In the genomic region with DNA sequence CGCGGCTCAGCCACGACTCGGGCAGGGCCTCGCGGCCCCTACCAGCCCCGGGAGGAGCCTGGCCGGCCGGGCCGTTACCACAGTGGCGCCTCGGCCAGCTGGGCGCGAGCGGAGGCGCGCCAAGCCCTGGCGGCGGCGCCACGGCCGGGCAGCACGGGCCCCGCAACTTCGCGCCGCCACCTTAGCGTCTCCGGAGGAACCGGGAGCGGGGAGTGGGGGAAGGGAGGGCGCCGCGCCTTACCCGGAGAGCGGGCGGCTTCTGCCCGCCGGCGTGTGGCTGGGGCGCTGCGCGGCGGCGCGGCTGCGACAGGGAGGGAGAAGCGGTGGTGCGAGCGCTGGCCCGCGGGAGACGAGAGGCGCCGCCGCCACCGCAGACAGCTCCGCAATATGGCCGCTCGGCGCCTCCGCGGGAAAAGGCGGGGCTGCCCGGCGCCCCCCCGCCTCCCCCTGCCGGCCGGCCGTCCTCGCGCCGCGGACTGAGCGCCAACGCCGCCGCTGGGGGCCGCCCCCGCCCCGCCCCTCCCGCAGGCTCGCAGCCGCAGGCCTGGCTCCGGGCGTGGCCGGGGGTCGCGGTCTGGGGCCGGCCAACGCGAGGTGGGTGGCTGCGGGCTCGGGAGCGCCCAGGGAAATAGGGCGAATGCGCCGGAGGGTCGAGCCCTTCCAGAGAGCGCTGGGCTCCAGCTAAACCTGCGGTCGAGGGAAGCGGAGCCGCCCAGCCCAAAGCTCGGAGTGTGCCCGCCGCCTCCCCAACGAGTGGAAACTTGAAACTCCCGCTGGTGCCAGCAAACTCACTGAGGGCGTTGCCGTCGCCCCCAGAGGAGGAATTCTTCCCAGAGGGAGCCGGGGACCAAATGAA, we compare ENCODE assay signal across 8 cellular contexts. TPM values are rescaled to one million over a fixed set of nuclear protein-coding genes. Genes with fewer than 3 reads are reported as not detected.
DNase-seq lines count a peak whose midpoint lies in the region; ATAC-seq lines count a peak whose summit lies in the region.

Gene RDX, minus strand, starts transcription at position 389 of the 856 bp plus-strand sequence. CDS start 16,922 bp downstream, outside the sequence.

- DNase-seq in DMS79 (lab: John Stamatoyannopoulos, UW): peak; percentile 84
- DNase-seq in HUDEP-2 (lab: John Stamatoyannopoulos, UW; ENCODE audit: unreplicated experiment in 76 of 76): peak in 62 of 76 experiments; percentile 8 to 79 (median 54)
- DNase-seq in RPMI7951 (ENCODE audit: low read depth): peak; percentile 91
- peak; percentile 42 for DNase-seq in activated effector memory CD4-positive, alpha-beta T cell treated with Interleukin-2 at 50 U/mL for 16 hours
- DNase-seq in fibroblast of the conjunctiva (ENCODE audit: low read depth): peak; percentile 36
- peak; percentile 73 for DNase-seq in natural killer cell treated with Interleukin-12 subunit alpha and Interleukin-12 subunit beta and Interleukin-15 and Interleukin-18, amount 100 ng/mL, for 72 hours (ENCODE audit: low spot score)

- H3K36me3 ChIP-seq in stomach smooth muscle (ENCODE audit: control insufficient read depth in 2 of 2, insufficient read depth in 2 of 2, low read length in 2 of 2): no peaks in the 10 kb centered on the region

- no peaks in the 10 kb centered on the region for H3K27me3 Mint-ChIP-seq in natural killer cell treated with Interleukin-12 subunit alpha and Interleukin-12 subunit beta and Interleukin-15 and Interleukin-18, amount 100 ng/mL, for 72 hours

- peak; percentile 77 for ATAC-seq in GM21390 (IDR thresholded peaks at IDR 0.05; ENCODE audit: unreplicated experiment)
- peak; percentile 90 to 93 for ATAC-seq in natural killer cell treated with Interleukin-12 subunit alpha and Interleukin-12 subunit beta and Interleukin-15 and Interleukin-18, amount 100 ng/mL, for 72 hours

- H3K4me3 ChIP-seq in stomach smooth muscle (ENCODE audit: low read length in 2 of 2): peak within 1 kb of the TSS; percentile 88 to 90

- H3K36me3 Mint-ChIP-seq in natural killer cell treated with Interleukin-12 subunit alpha and Interleukin-12 subunit beta and Interleukin-15 and Interleukin-18, amount 100 ng/mL, for 72 hours: peaks cover 6% of the 10 kb centered on the region

- H3K27ac Mint-ChIP-seq in natural killer cell treated with Interleukin-12 subunit alpha and Interleukin-12 subunit beta and Interleukin-15 and Interleukin-18, amount 100 ng/mL, for 72 hours: peak within 1 kb of the TSS; percentile 84 to 89

- peaks cover 16 to 28% of the 10 kb centered on the region in 2 donors for H3K4me1 Mint-ChIP-seq in natural killer cell treated with Interleukin-12 subunit alpha and Interleukin-12 subunit beta and Interleukin-15 and Interleukin-18, amount 100 ng/mL, for 72 hours (ENCODE audit: low read depth in 2 of 2)

- peak within 1 kb of the TSS; percentile 80 to 97 for H3K9ac ChIP-seq in stomach smooth muscle (ENCODE audit: low read length in 2 of 2)

- H3K4me3 Mint-ChIP-seq in natural killer cell treated with Interleukin-12 subunit alpha and Interleukin-12 subunit beta and Interleukin-15 and Interleukin-18, amount 100 ng/mL, for 72 hours: peak within 1 kb of the TSS; percentile 92

- peak within 1 kb of the TSS; percentile 86 for H3K27ac ChIP-seq in stomach smooth muscle (ENCODE audit: low read length)

- H3K9me3 ChIP-seq in stomach smooth muscle (ENCODE audit: control insufficient read depth in 2 of 2, low read length in 2 of 2): no peaks in the 10 kb centered on the region

- peaks cover 5% of the 10 kb centered on the region for H3K4me1 ChIP-seq in stomach smooth muscle (ENCODE audit: control insufficient read depth, insufficient read depth, low read length)

- H3K9me3 Mint-ChIP-seq in natural killer cell treated with Interleukin-12 subunit alpha and Interleukin-12 subunit beta and Interleukin-15 and Interleukin-18, amount 100 ng/mL, for 72 hours: no peaks in the 10 kb centered on the region

- H3K27me3 ChIP-seq in stomach smooth muscle (ENCODE audit: control insufficient read depth in 1 of 2, insufficient read depth in 2 of 2, low read length in 2 of 2): no peaks in the 10 kb centered on the region

RNA-seq across cellular contexts. Expression of gene RDX, which starts in this region (rescaled TPM):
- 100 and 125 TPM in 2 replicates for total RNA-seq in RPMI7951 (2014; rRNA removed; shearing (Covaris generic))
- 100 to 1,000 TPM in 1 of 2 donors, 10 to 100 TPM in 1; 78.0 to 161 TPM for total RNA-seq in natural killer cell treated with Interleukin-12 subunit alpha and Interleukin-12 subunit beta and Interleukin-15 and Interleukin-18, amount 100 ng/mL, for 72 hours

Comparison
In these comparisons a context has a peak if more than half of its experiments do, and no peak if none do; other contexts are left out.
1. Peak in every context shown above with its lines: DNase-seq, ATAC-seq, H3K4me3 ChIP-seq and H3K27ac ChIP-seq.
2. DNase-seq: peak in every context shown above with its lines; median percentile 91 in RPMI7951; 84 in DMS79; 73 in natural killer cell treated with Interleukin-12 subunit alpha and Interleukin-12 subunit beta and Interleukin-15 and Interleukin-18, amount 100 ng/mL, for 72 hours; 54 in HUDEP-2; 42 in activated effector memory CD4-positive, alpha-beta T cell treated with Interleukin-2 at 50 U/mL for 16 hours; 36 in fibroblast of the conjunctiva.